9 cellular contexts compared by ENCODE assay signal in the genomic region with DNA sequence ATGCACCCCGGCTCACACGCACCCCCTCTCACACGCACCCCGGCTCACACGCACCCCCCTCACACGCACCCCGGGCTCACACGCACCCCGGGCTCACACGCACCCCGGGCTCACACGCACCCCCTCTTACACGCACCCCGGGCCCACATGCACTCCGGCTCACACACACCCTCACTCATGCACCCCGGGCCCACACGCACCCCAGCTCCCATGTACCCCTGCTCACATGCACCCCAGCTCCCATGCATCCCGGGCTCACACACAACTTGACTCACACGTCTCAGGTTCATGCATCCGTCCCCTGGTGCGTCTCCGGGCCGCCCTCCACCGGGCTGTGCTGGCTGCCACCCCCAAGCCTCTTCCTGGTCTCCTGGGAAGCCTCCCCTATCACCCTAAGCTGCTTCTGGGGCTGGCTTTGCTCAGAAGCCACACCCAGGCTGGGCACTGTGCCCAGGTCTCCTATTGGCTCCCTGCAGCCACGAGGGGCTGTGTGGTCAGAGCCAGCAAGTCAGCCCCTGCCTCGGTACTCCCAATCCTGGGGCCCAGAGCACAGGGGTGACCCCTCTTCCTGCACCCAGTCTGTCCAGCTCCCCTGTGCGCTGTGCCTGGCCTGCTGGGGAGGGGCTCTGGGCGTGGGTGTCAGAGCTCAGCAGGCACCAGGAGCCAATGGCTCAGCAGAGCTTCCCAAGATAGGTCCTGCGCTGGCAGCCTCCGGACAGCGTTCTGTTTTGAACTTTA. TPM values are rescaled to one million over a fixed set of nuclear protein-coding genes. Genes with fewer than 3 reads are reported as not detected.
A peak's percentile ranks its signal among the peaks of the same experiment; 100 is the strongest.
DNase-seq lines count a peak whose midpoint lies in the region; ATAC-seq and TF ChIP-seq lines count a peak whose summit lies in the region.
"Had no signal": no experiment of that assay in that cellular context is flagged by ENCODE, and none has a peak within 500 bp of the region (broad histone marks: within the 10 kb centered on the region; RNA-seq: fewer than 3 reads in every experiment).

No MANE protein-coding gene starts in this region.

- no peak overlapping the region for H2AFZ ChIP-seq in DND-41 (ENCODE audit: low read depth, low read length)

- no peaks in the 10 kb centered on the region for H3K9me3 ChIP-seq in DND-41 (ENCODE audit: insufficient read depth, low read length, severe bottlenecking)

- no peaks in the 10 kb centered on the region for H3K27me3 ChIP-seq in DND-41 (ENCODE audit: insufficient read depth, low read length, poor library complexity)

- ATAC-seq in DND-41 (ENCODE audit: insufficient read depth, low read depth) (peak; percentile 30), HG02642 (IDR thresholded peaks at IDR 0.05; ENCODE audit: poor library complexity, unreplicated experiment) (no peak)

- no peaks in the 10 kb centered on the region for H3K36me3 Mint-ChIP-seq in CD14-positive monocyte

- peaks cover 8% of the 10 kb centered on the region for H3K4me1 Mint-ChIP-seq in CD14-positive monocyte

- H3K9me3 Mint-ChIP-seq in CD14-positive monocyte, result peaks cover 0 to 2% (median 0%) of the 10 kb centered on the region in 7 donors
- H3K9me3 Mint-ChIP-seq: stimulated activated naive CD8-positive, alpha-beta T cell treated with anti-CD3 and anti-CD28 coated beads, Interleukin-15, Interleukin-2, amounts not matched to agents 100 ng/mL and 50 ng/mL, for 24 hours had no signal

- no peak overlapping the region for H3K27ac Mint-ChIP-seq in CD14-positive monocyte
- H3K27ac Mint-ChIP-seq: stimulated activated naive CD8-positive, alpha-beta T cell treated with anti-CD3 and anti-CD28 coated beads, Interleukin-15, Interleukin-2, amounts not matched to agents 100 ng/mL and 50 ng/mL, for 24 hours had no signal

- H3K36me3 ChIP-seq in DND-41 (ENCODE audit: insufficient read depth, low read length), result no peaks in the 10 kb centered on the region

- DNase-seq in DND-41, result peak; percentile 50
- peak; percentile 44 for DNase-seq in NCI-H510A (lab: John Stamatoyannopoulos, UW)
- peak; percentile 36 for DNase-seq in dedifferentiated amniotic fluid mesenchymal stem cell (ENCODE audit: extremely low spot score)
- peak; percentile 64 for DNase-seq in myocyte (ENCODE audit: low read depth)
- no peak for DNase-seq in HEK293T (ENCODE audit: extremely low spot score)
- no peak for DNase-seq in SHP77 (lab: John Stamatoyannopoulos, UW)
- no peak for DNase-seq in CD14-positive monocyte (ENCODE audit: low spot score)

- peaks cover 16% of the 10 kb centered on the region for H4K20me1 ChIP-seq in DND-41 (ENCODE audit: insufficient read depth, low read length)

- no peak overlapping the region for H3K4me2 ChIP-seq in DND-41 (ENCODE audit: insufficient read depth, low read length)

- no peak for TF ChIP-seq CTCF in DND-41 (IDR thresholded peaks at IDR 0.05; ENCODE audit: borderline replicate concordance, extremely low read depth, low read length, poor library complexity, severe bottlenecking)
- no peak for TF ChIP-seq CTCF in CD14-positive monocyte (IDR thresholded peaks at IDR 0.05)

- H3K9ac ChIP-seq in DND-41 (ENCODE audit: low read depth, low read length), result no peak overlapping the region

- H3K79me2 ChIP-seq in DND-41 (ENCODE audit: insufficient read depth, low read length), result no peaks in the 10 kb centered on the region

- CTCF ChIA-PET in HEK293T (lab: Yijun Ruan, JAX), result no interaction called here

- H3K4me3 Mint-ChIP-seq in CD14-positive monocyte, result no peak overlapping the region
- H3K4me3 Mint-ChIP-seq: stimulated activated naive CD8-positive, alpha-beta T cell treated with anti-CD3 and anti-CD28 coated beads, Interleukin-15, Interleukin-2, amounts not matched to agents 100 ng/mL and 50 ng/mL, for 24 hours had no signal

- POLR2A ChIA-PET in HEK293T (lab: Yijun Ruan, JAX), result no interaction called here

- intact Hi-C loops in CD14-positive monocyte (cut with micrococcal nuclease), result no loop called here

- H3K4me3 ChIP-seq in DND-41 (ENCODE audit: low read depth in 1 of 2, low read length in 2 of 2), result no peak overlapping the region

- H3K27ac ChIP-seq in DND-41 (ENCODE audit: low read length), result no peak overlapping the region

- no peaks in the 10 kb centered on the region for H3K4me1 ChIP-seq in DND-41 (ENCODE audit: insufficient read depth, low read length)

- peaks cover 0 to 5% (median 2%) of the 10 kb centered on the region in 3 donors for H3K27me3 Mint-ChIP-seq in CD14-positive monocyte (ENCODE audit: low read depth in 3 of 3)
- H3K27me3 Mint-ChIP-seq: stimulated activated naive CD8-positive, alpha-beta T cell treated with anti-CD3 and anti-CD28 coated beads, Interleukin-15, Interleukin-2, amounts not matched to agents 100 ng/mL and 50 ng/mL, for 24 hours had no signal

TF ChIP-seq in HEK293T, 16 proteins besides CTCF, POLR2A, EP300 and RAD21:
- TF ChIP-seq FOXK2 (IDR thresholded peaks at IDR 0.05) (no peak), SUZ12 (IDR thresholded peaks at IDR 0.05) (no peak), HDGF (IDR thresholded peaks at IDR 0.05; ENCODE audit: borderline replicate concordance) (no peak), L3MBTL2 (conservative IDR thresholded peaks at IDR 0.05) (no peak), BHLHE40 (IDR thresholded peaks at IDR 0.05; ENCODE audit: borderline replicate concordance) (no peak), ZNF384 (IDR thresholded peaks at IDR 0.05) (no peak), CTBP1 (IDR thresholded peaks at IDR 0.05; ENCODE audit: borderline replicate concordance) (no peak), ARNT (IDR thresholded peaks at IDR 0.05) (no peak), ELF4 (IDR thresholded peaks at IDR 0.05) (no peak), NFRKB (IDR thresholded peaks at IDR 0.05) (no peak), FOXM1 (IDR thresholded peaks at IDR 0.05; ENCODE audit: borderline replicate concordance) (no peak), TARDBP (IDR thresholded peaks at IDR 0.05) (no peak), SP1 (IDR thresholded peaks at IDR 0.05) (no peak), LEF1 (IDR thresholded peaks at IDR 0.05; ENCODE audit: borderline replicate concordance) (no peak), FOXA1 (IDR thresholded peaks at IDR 0.05) (no peak)
- TF ChIP-seq, protein P1, sequence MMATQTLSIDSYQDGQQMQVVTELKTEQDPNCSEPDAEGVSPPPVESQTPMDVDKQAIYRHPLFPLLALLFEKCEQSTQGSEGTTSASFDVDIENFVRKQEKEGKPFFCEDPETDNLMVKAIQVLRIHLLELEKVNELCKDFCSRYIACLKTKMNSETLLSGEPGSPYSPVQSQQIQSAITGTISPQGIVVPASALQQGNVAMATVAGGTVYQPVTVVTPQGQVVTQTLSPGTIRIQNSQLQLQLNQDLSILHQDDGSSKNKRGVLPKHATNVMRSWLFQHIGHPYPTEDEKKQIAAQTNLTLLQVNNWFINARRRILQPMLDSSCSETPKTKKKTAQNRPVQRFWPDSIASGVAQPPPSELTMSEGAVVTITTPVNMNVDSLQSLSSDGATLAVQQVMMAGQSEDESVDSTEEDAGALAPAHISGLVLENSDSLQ (IDR thresholded peaks at IDR 0.05), result no peak

RNA-seq across cellular contexts. Expression of a gene that starts 16.9 kb away (rescaled TPM):
- 56.7 and 63.9 TPM in 2 replicates for total RNA-seq in myocyte
- polyA plus RNA-seq in myocyte (2012), result 141 TPM
- polyA plus RNA-seq in CD14-positive monocyte, result 10 to 100 TPM; 52.6 to 75.5 TPM

RNA-seq across cellular contexts. Expression of a gene that starts 17.2 kb away (rescaled TPM):
- 66.0 and 91.9 TPM in 2 replicates for total RNA-seq in myocyte
- polyA plus RNA-seq in myocyte (2012), result 691 TPM
- polyA plus RNA-seq in CD14-positive monocyte, result 100 to 1,000 TPM; 110 to 133 TPM

RNA-seq across cellular contexts. Expression of a gene that starts 26.8 kb away (rescaled TPM):
- 900 and 1,201 TPM in 2 replicates for total RNA-seq in myocyte
- 1,432 TPM for polyA plus RNA-seq in myocyte (2012)
- polyA plus RNA-seq in CD14-positive monocyte, result 10 to 100 TPM; 18.1 to 57.4 TPM

RNA-seq across cellular contexts. Expression of a gene that starts 31.8 kb away (rescaled TPM):
- 16.6 and 26.5 TPM in 2 replicates for total RNA-seq in myocyte
- polyA plus RNA-seq in myocyte (2012), result 9.4 TPM
- polyA plus RNA-seq in CD14-positive monocyte, result 1 to 10 TPM; 1.0 to 1.4 TPM

RNA-seq across cellular contexts. Expression of a gene that starts 40.8 kb away (rescaled TPM):
- total RNA-seq in myocyte, result 84.0 and 183 TPM in 2 replicates
- 179 TPM for polyA plus RNA-seq in myocyte (2012)
- 10 to 100 TPM; 26.8 to 35.0 TPM for polyA plus RNA-seq in CD14-positive monocyte

Comparison
In these comparisons a context has a peak if more than half of its experiments do, and no peak if none do; other contexts are left out.
1. DNase-seq: peak in DND-41 (single experiment), NCI-H510A (single experiment), dedifferentiated amniotic fluid mesenchymal stem cell (single experiment) and myocyte (single experiment); none in HEK293T (single experiment), SHP77 (0 of 2) and CD14-positive monocyte (single experiment).